In the genomic region with DNA sequence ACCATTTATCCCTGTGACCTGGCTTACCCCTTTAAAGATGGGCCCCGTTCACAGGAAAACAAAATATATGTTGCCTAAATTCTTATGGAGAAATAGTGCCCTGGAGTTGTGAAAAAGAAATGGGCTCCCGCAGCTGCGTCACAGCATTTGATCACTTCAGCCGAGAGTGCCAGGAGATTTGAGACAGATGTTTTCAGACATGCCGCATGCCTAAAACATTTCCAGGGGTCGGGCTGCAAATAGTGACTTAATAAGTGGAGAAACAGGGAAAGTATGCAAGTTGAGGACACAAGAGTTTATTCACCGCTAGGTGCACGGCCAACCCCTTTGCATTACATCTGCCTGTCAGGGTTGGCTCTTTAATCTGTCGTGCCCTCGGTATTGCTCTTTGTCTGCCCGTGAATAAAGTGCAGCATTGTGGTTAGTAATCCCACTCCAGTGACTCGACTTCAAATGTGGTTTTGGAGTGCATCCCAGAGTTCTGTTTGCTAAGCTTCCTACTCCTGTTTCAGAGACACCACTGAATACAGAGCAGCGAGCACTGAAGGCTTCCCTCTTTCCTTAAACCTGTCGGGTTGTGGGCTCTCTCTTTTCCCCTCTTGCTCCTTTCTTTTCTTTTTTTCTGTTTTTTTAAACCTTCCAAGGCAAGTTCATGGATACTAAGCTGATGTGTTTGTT, we compare ENCODE assay signal across 8 cellular contexts.
DNase-seq lines count a peak whose midpoint lies in the region; TF ChIP-seq lines count a peak whose summit lies in the region.

No MANE protein-coding gene starts in this region.

- peak overlapping the region in 1 of 2 donors; percentile 53 for H3K9ac ChIP-seq in mucosa of rectum (ENCODE audit: low read depth in 1 of 2, low read length in 2 of 2)

- peaks cover 0 to 3% of the 10 kb centered on the region in 2 donors for H3K4me1 ChIP-seq in mucosa of rectum (ENCODE audit: control insufficient read depth in 2 of 2, insufficient read depth in 2 of 2, low read length in 2 of 2)
- H3K4me1 ChIP-seq in spleen, result peaks cover 0 to 30% (median 3%) of the 10 kb centered on the region in 6 donors

- peak overlapping the region; percentile 2 for H3K4me3 Mint-ChIP-seq in Calu3 (ENCODE audit: low read depth, unreplicated experiment)
- H3K4me3 Mint-ChIP-seq in activated T-cell treated with anti-CD3 and anti-CD28 coated beads, Interleukin-2, amount 50 U/mL, for 24 hours, result no peak overlapping the region

- TF ChIP-seq POLR2A in spleen (IDR thresholded peaks at IDR 0.05), result no peak

- BruUV-seq in Calu3 (replicated peaks; lab: Mats Ljungman, UMichigan), result no TSS peak

- H3K36me3 ChIP-seq in mucosa of rectum (ENCODE audit: control insufficient read depth in 2 of 2, insufficient read depth in 2 of 2, low read length in 2 of 2), result no peaks in the 10 kb centered on the region
- H3K36me3 ChIP-seq in spleen, result no peaks in the 10 kb centered on the region

- H3K4me3 ChIP-seq in dorsolateral prefrontal cortex (peak overlapping the region; percentile 20 to 70 (median 51)), mucosa of rectum (ENCODE audit: low read length in 2 of 2) (peak overlapping the region; percentile 52 to 58), spleen (peak overlapping the region in 2 of 8 donors; percentile 3 to 6)

- DNase-seq in Calu3, result peak; percentile 20
- DNase-seq in NCI-H226, result peak; percentile 88
- DNase-seq in dorsolateral prefrontal cortex, result peak in 3 of 10 donors; percentile 28 to 43 (median 41)
- no peak for DNase-seq in spleen
- no peak for DNase-seq in stimulated activated CD4-positive, alpha-beta T cell treated with anti-CD3 and anti-CD28 coated beads, Interleukin-12 subunit alpha, Interleukin-12 subunit beta, amount 100 ng/mL, for 4 hours
- DNase-seq in stimulated activated CD4-positive, alpha-beta T cell treated with anti-CD3 and anti-CD28 coated beads, Interleukin-2, amount 100 ng/mL, for 24 hours, result no peak
- no peak for DNase-seq in activated T-cell treated with anti-CD3 and anti-CD28 coated beads, Interleukin-2, amount 50 U/mL, for 24 hours

- H3K9me3 Mint-ChIP-seq in Calu3 (ENCODE audit: low read depth, unreplicated experiment), result no peaks in the 10 kb centered on the region
- no peaks in the 10 kb centered on the region for H3K9me3 Mint-ChIP-seq in activated T-cell treated with anti-CD3 and anti-CD28 coated beads, Interleukin-2, amount 50 U/mL, for 24 hours

- WGBS in spleen, 5 donors, result 41 to 66% (median 50%) methylated on average over 14 of the region's 14 CpGs

- no peaks in the 10 kb centered on the region for H3K27me3 Mint-ChIP-seq in Calu3 (ENCODE audit: unreplicated experiment)
- peaks cover 25% of the 10 kb centered on the region for H3K27me3 Mint-ChIP-seq in activated T-cell treated with anti-CD3 and anti-CD28 coated beads, Interleukin-2, amount 50 U/mL, for 24 hours

- H3K36me3 Mint-ChIP-seq in Calu3 (ENCODE audit: insufficient read depth, unreplicated experiment), result no peaks in the 10 kb centered on the region
- no peaks in the 10 kb centered on the region for H3K36me3 Mint-ChIP-seq in activated T-cell treated with anti-CD3 and anti-CD28 coated beads, Interleukin-2, amount 50 U/mL, for 24 hours (ENCODE audit: low read depth)

- H3K27ac ChIP-seq in dorsolateral prefrontal cortex (peak overlapping the region in 38 of 59 donors; percentile 1 to 78 (median 32)), mucosa of rectum (ENCODE audit: low read depth in 2 of 2, low read length in 2 of 2) (peak overlapping the region; percentile 64 to 70), spleen (peak overlapping the region in 3 of 8 donors; percentile 9 to 48 (median 43))

- intact Hi-C loops in Calu3 (cut with micrococcal nuclease; ENCODE audit: unreplicated experiment), result no loop called here
- intact Hi-C loops in dorsolateral prefrontal cortex (cut with DNase I), result loop anchor here in 1 of 2 donors (10.0 kb wide), 1 partner anchor 311 kb away; no protein-coding TSS in a partner anchor
- intact Hi-C loops in spleen (cut with DNase I; ENCODE audit: low total_unique reads), result no loop called here

- CTCF ChIA-PET in Calu3 (lab: Charles Lee), result no interaction called here

- H3K4me1 Mint-ChIP-seq in Calu3 (ENCODE audit: low read depth, unreplicated experiment), result peaks cover 13% of the 10 kb centered on the region
- H3K4me1 Mint-ChIP-seq in activated T-cell treated with anti-CD3 and anti-CD28 coated beads, Interleukin-2, amount 50 U/mL, for 24 hours (ENCODE audit: low read depth), result no peaks in the 10 kb centered on the region

- no peak overlapping the region for H3K27ac Mint-ChIP-seq in Calu3 (ENCODE audit: unreplicated experiment)
- no peak overlapping the region for H3K27ac Mint-ChIP-seq in activated T-cell treated with anti-CD3 and anti-CD28 coated beads, Interleukin-2, amount 50 U/mL, for 24 hours

- H3K27me3 ChIP-seq in dorsolateral prefrontal cortex (no peaks in the 10 kb centered on the region), mucosa of rectum (ENCODE audit: control insufficient read depth in 2 of 2, insufficient read depth in 2 of 2, low read length in 2 of 2) (no peaks in the 10 kb centered on the region), spleen (replicated peaks in 1 of 7) (no peaks in the 10 kb centered on the region)

- no peak for TF ChIP-seq CTCF in Calu3 (IDR thresholded peaks at IDR 0.05; ENCODE audit: unreplicated experiment)
- peak in 4 of 56 donors; percentile 12 to 20 (median 16) for TF ChIP-seq CTCF in dorsolateral prefrontal cortex (IDR thresholded peaks at IDR 0.05 in 54 of 56, conservative IDR thresholded peaks at IDR 0.05 in 2 of 56; ENCODE audit: low read depth in 1 of 56, partially characterized antibody in 56 of 56)
- TF ChIP-seq CTCF in spleen (IDR thresholded peaks at IDR 0.05 in 8 of 11, conservative IDR thresholded peaks at IDR 0.05 in 3 of 11), result no peak

- no peaks in the 10 kb centered on the region for H3K9me3 ChIP-seq in mucosa of rectum (ENCODE audit: control insufficient read depth in 2 of 2, low read length in 2 of 2)
- no peaks in the 10 kb centered on the region for H3K9me3 ChIP-seq in spleen

Comparison
In these comparisons a context has a peak if more than half of its experiments do, and no peak if none do; other contexts are left out.
1. DNase-seq: peak in Calu3 (single experiment) and NCI-H226 (single experiment); none in spleen (single experiment), stimulated activated CD4-positive, alpha-beta T cell treated with anti-CD3 and anti-CD28 coated beads, Interleukin-12 subunit alpha, Interleukin-12 subunit beta, amount 100 ng/mL, for 4 hours (single experiment), stimulated activated CD4-positive, alpha-beta T cell treated with anti-CD3 and anti-CD28 coated beads, Interleukin-2, amount 100 ng/mL, for 24 hours (0 of 2) and activated T-cell treated with anti-CD3 and anti-CD28 coated beads, Interleukin-2, amount 50 U/mL, for 24 hours (single experiment).